In the genomic region with DNA sequence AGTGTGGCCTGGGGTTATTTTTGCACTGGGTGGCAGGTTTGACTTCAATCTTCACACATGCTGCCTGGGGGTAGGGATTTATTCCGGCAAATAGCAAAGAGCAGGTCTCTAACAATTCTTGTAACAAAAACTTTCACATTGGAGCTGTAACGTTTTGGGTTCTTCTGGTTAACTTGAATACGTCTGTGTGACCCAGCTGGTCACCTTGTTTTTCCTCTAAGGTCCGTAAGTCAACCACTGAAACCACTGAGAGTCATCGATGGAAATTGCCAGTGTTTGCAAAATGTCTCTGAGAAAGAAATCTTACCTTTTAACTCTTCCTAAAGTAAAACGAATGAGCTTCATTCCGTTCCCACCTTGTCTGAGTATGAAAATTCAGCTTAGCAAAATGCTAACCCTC, we compare ENCODE assay signal across 21 cellular contexts.
A peak's percentile ranks its signal among the peaks of the same experiment; 100 is the strongest.
DNase-seq lines count a peak whose midpoint lies in the region; ATAC-seq and TF ChIP-seq lines count a peak whose summit lies in the region.
"Had no signal": no experiment of that assay in that cellular context is flagged by ENCODE, and none has a peak within 500 bp of the region (broad histone marks: within the 10 kb centered on the region; RNA-seq: fewer than 3 reads in every experiment).

No MANE protein-coding gene starts in this region.

- peak overlapping the region; percentile 98 for H2BK15ac ChIP-seq in mesendoderm (replicated peaks; ENCODE audit: low read depth)

- H3K23ac ChIP-seq in mesendoderm (ENCODE audit: low read length), result no peak overlapping the region

- H3K4me2 ChIP-seq in Karpas-422 (ENCODE audit: low read depth, low read length, poor library complexity, severe bottlenecking) (no peak overlapping the region), mesendoderm (ENCODE audit: low read length) (no peak overlapping the region)

- no peaks in the 10 kb centered on the region for H3K9me3 Mint-ChIP-seq in activated CD4-positive, alpha-beta T cell treated with anti-CD3 and anti-CD28 coated beads, Interleukin-2, amount 10 ng/mL, durations not matched to agents 24 days and 14 days

- no peaks in the 10 kb centered on the region for H3K27me3 ChIP-seq in Karpas-422 (ENCODE audit: low read length)
- no peaks in the 10 kb centered on the region for H3K27me3 ChIP-seq in mesendoderm (ENCODE audit: insufficient read depth, low read length, poor library complexity)
- H3K27me3 ChIP-seq: SJSA1 had no signal

- TF ChIP-seq POLR2A in GM18505 (IDR thresholded peaks at IDR 0.05; ENCODE audit: borderline replicate concordance, extremely low read depth, insufficient read depth, insufficient read length), result no peak

- H3K56ac ChIP-seq in mesendoderm (ENCODE audit: low read length), result peak overlapping the region; percentile 39

- no peak overlapping the region for H2AK5ac ChIP-seq in mesendoderm (ENCODE audit: low read length)

- H3K9ac ChIP-seq in Karpas-422 (ENCODE audit: low read length) (no peak overlapping the region), mesendoderm (ENCODE audit: low read length) (peak overlapping the region; percentile 14)

- H3K4me3 ChIP-seq in Karpas-422 (ENCODE audit: low read length) (no peak overlapping the region), mesendoderm (ENCODE audit: low read length) (no peak overlapping the region)
- H3K4me3 ChIP-seq: SJSA1 had no signal

- WGBS in mesendoderm (ENCODE audit: extremely low coverage, insufficient coverage, low lambda C conversion rate), result no CpG with 5 or more reads among the region's 7 CpGs

- H2BK120ac ChIP-seq in mesendoderm (ENCODE audit: low read depth, low read length), result peak overlapping the region; percentile 46

- no peaks in the 10 kb centered on the region for H3K9me2 ChIP-seq in Karpas-422 (replicated peaks; ENCODE audit: insufficient read depth, low read length)

- H3K27ac ChIP-seq in Karpas-422 (ENCODE audit: low read length), result peak overlapping the region; percentile 38; the same call in 1 of the 2 replicates
- H3K27ac ChIP-seq in mesendoderm (ENCODE audit: low read depth, low read length), result peak overlapping the region; percentile 13
- H3K27ac ChIP-seq: SJSA1 had no signal

- H3K4me3 Mint-ChIP-seq in activated CD4-positive, alpha-beta T cell treated with anti-CD3 and anti-CD28 coated beads, Interleukin-2, amount 10 ng/mL, durations not matched to agents 24 days and 14 days, result no peak overlapping the region
- H3K4me3 Mint-ChIP-seq: CD14-positive monocyte had no signal

- H2AFZ ChIP-seq in Karpas-422 (ENCODE audit: low read length), result no peak overlapping the region

- H3K18ac ChIP-seq in mesendoderm (ENCODE audit: low read length), result peak overlapping the region; percentile 52

- H3K79me1 ChIP-seq in mesendoderm (ENCODE audit: low read length), result no peaks in the 10 kb centered on the region

- H2BK5ac ChIP-seq in mesendoderm (ENCODE audit: low read length), result peak overlapping the region; percentile 69

- H3K36me3 Mint-ChIP-seq in activated CD4-positive, alpha-beta T cell treated with anti-CD3 and anti-CD28 coated beads, Interleukin-2, amount 10 ng/mL, durations not matched to agents 24 days and 14 days (ENCODE audit: low read depth), result no peaks in the 10 kb centered on the region
- H3K36me3 Mint-ChIP-seq: CD14-positive monocyte had no signal

- H3K4me1 Mint-ChIP-seq in activated CD4-positive, alpha-beta T cell treated with anti-CD3 and anti-CD28 coated beads, Interleukin-2, amount 10 ng/mL, durations not matched to agents 24 days and 14 days, result no peaks in the 10 kb centered on the region
- H3K4me1 Mint-ChIP-seq: CD14-positive monocyte had no signal

- ATAC-seq in GM18867 (IDR thresholded peaks at IDR 0.05; ENCODE audit: unreplicated experiment) (peak; percentile 45), GM18505 (IDR thresholded peaks at IDR 0.05; ENCODE audit: unreplicated experiment) (no peak)

- intact Hi-C loops in activated CD4-positive, alpha-beta T cell treated with anti-CD3 and anti-CD28 coated beads, Interleukin-2, amount 10 ng/mL, durations not matched to agents 24 days and 14 days (cut with micrococcal nuclease), result no loop called here
- intact Hi-C loops in posterior vena cava (cut with DNase I), result no loop called here

- peaks cover 11% of the 10 kb centered on the region for H3K27me3 Mint-ChIP-seq in activated CD4-positive, alpha-beta T cell treated with anti-CD3 and anti-CD28 coated beads, Interleukin-2, amount 10 ng/mL, durations not matched to agents 24 days and 14 days

- no peaks in the 10 kb centered on the region for H3K9me3 ChIP-seq in Karpas-422 (ENCODE audit: low read length)
- H3K9me3 ChIP-seq: SJSA1 had no signal

- H3K36me3 ChIP-seq in Karpas-422 (ENCODE audit: insufficient read depth, low read length) (no peaks in the 10 kb centered on the region), mesendoderm (ENCODE audit: control insufficient read depth, insufficient read depth, low read length) (no peaks in the 10 kb centered on the region)
- H3K36me3 ChIP-seq: SJSA1 had no signal

- no peak for DNase-seq in Karpas-422
- DNase-seq in mesendoderm, result no peak
- DNase-seq in activated CD4-positive, alpha-beta T cell treated with anti-CD3 and anti-CD28 coated beads, Interleukin-2, amount 10 ng/mL, durations not matched to agents 24 days and 14 days, result no peak
- no peak for DNase-seq in posterior vena cava (ENCODE audit: low spot score)
- no peak for DNase-seq in NCI-H1092 treated with DMSO at 0.1 percent for 48 hours (lab: John Stamatoyannopoulos, UW)
- DNase-seq: Calu3, DMS153, DND-41, H7, KBM-7, MM.1S, NCI-H1417, NCI-H1694, NCI-H2029 treated with DMSO at 0.1 percent for 48 hours, NCI-H526 treated with DMSO at 0.1 percent for 48 hours, Right ventricle myocardium superior, RPMI8226 had no signal

- H3K27ac Mint-ChIP-seq in activated CD4-positive, alpha-beta T cell treated with anti-CD3 and anti-CD28 coated beads, Interleukin-2, amount 10 ng/mL, durations not matched to agents 24 days and 14 days, result no peak overlapping the region
- H3K27ac Mint-ChIP-seq: CD14-positive monocyte had no signal

- no peak overlapping the region for H4K8ac ChIP-seq in mesendoderm (ENCODE audit: low read depth, low read length)

- H3K4ac ChIP-seq in mesendoderm (ENCODE audit: low read depth, low read length), result peak overlapping the region; percentile 97

- H3K79me2 ChIP-seq in Karpas-422 (ENCODE audit: low read length) (no peaks in the 10 kb centered on the region), mesendoderm (ENCODE audit: control insufficient read depth, insufficient read depth, low read length) (no peaks in the 10 kb centered on the region)

- H4K20me1 ChIP-seq in Karpas-422 (ENCODE audit: insufficient read depth, low read depth, low read length), result no peaks in the 10 kb centered on the region

- H3K4me1 ChIP-seq in Karpas-422 (ENCODE audit: low read length) (peaks cover 47% of the 10 kb centered on the region), mesendoderm (ENCODE audit: control insufficient read depth, low read depth, low read length) (peaks cover 16% of the 10 kb centered on the region)
- H3K4me1 ChIP-seq: SJSA1 had no signal

- no peak overlapping the region for H4K5ac ChIP-seq in mesendoderm (ENCODE audit: low read length)
